Comparison of ENCODE assay signal across 25 cellular contexts in genomic region chr21:45572783-45573451, GRCh38. TPM values are rescaled to one million over a fixed set of nuclear protein-coding genes. Genes with fewer than 3 reads are reported as not detected.
DNase-seq lines count a peak whose midpoint lies in the region; ATAC-seq and TF ChIP-seq lines count a peak whose summit lies in the region.
"Had no signal": no experiment of that assay in that cellular context is flagged by ENCODE, and none has a peak within 500 bp of the region (broad histone marks: within the 10 kb centered on the region; RNA-seq: fewer than 3 reads in every experiment).

No MANE protein-coding gene starts in this region.

- H3K27ac ChIP-seq in WERI-Rb-1 (no peak overlapping the region), cingulate gyrus (ENCODE audit: low read depth, low read length) (peak overlapping the region; percentile 47), muscle layer of colon (ENCODE audit: low read depth, low read length) (no peak overlapping the region), spleen (no peak overlapping the region)
- H3K27ac ChIP-seq: BLaER1 treated with 17β-estradiol and CSF1 and Interleukin-3, amounts not matched to agents 10 nM and 100 nM; cardiac muscle cell; heart right ventricle; right lobe of liver had no signal

- intact Hi-C loops in spleen (cut with DNase I; ENCODE audit: low total_unique reads): no loop called here

- TF ChIP-seq CTCF in WERI-Rb-1 (IDR thresholded peaks at IDR 0.05; ENCODE audit: low read depth, low read length) (no peak), spleen (IDR thresholded peaks at IDR 0.05 in 8 of 11, conservative IDR thresholded peaks at IDR 0.05 in 3 of 11) (no peak)

- ATAC-seq in GM18498 (IDR thresholded peaks at IDR 0.05; ENCODE audit: unreplicated experiment): no peak
- ATAC-seq: activated CD4-positive, alpha-beta T cell treated with anti-CD3 and anti-CD28 coated beads for 36 hours; activated CD8-positive, alpha-beta T cell treated with anti-CD3 and anti-CD28 coated beads, Interleukin-2, amount 10 ng/mL, durations not matched to agents 7 days and 5 days; HCT116; heart right ventricle; Panc1; right lobe of liver had no signal

- no peak overlapping the region for H3K4me3 ChIP-seq in WERI-Rb-1 (ENCODE audit: low read depth, low read length)
- no peak overlapping the region for H3K4me3 ChIP-seq in muscle layer of colon (ENCODE audit: low read depth in 1 of 2, low read length in 2 of 2)
- H3K4me3 ChIP-seq in spleen: no peak overlapping the region
- H3K4me3 ChIP-seq: BLaER1 treated with 17β-estradiol and CSF1 and Interleukin-3, amounts not matched to agents 10 nM and 100 nM; cardiac muscle cell; heart right ventricle; right lobe of liver; upper lobe of left lung had no signal

- no peak for TF ChIP-seq POLR2A in spleen (IDR thresholded peaks at IDR 0.05)

- H3K27me3 ChIP-seq in WERI-Rb-1 (ENCODE audit: insufficient read depth, low read depth, severe bottlenecking): no peaks in the 10 kb centered on the region
- H3K27me3 ChIP-seq in muscle layer of colon (ENCODE audit: control insufficient read depth in 1 of 2, insufficient read depth in 2 of 2, low read length in 2 of 2): no peaks in the 10 kb centered on the region
- peaks cover 0 to 35% (median 0%) of the 10 kb centered on the region in 7 donors for H3K27me3 ChIP-seq in spleen (replicated peaks in 1 of 7)
- H3K27me3 ChIP-seq: BLaER1 treated with 17β-estradiol and CSF1 and Interleukin-3, amounts not matched to agents 10 nM and 100 nM; cardiac muscle cell; right lobe of liver; upper lobe of left lung had no signal

- peak overlapping the region; percentile 27 for H3K9ac ChIP-seq in muscle layer of colon (ENCODE audit: low read length)
- H3K9ac ChIP-seq: BLaER1 treated with 17β-estradiol and CSF1 and Interleukin-3, amounts not matched to agents 10 nM and 100 nM had no signal

- no peaks in the 10 kb centered on the region for H3K9me3 ChIP-seq in WERI-Rb-1 (ENCODE audit: severe bottlenecking)
- H3K9me3 ChIP-seq in muscle layer of colon (ENCODE audit: low read length): no peaks in the 10 kb centered on the region
- no peaks in the 10 kb centered on the region for H3K9me3 ChIP-seq in spleen
- H3K9me3 ChIP-seq: BLaER1 treated with 17β-estradiol and CSF1 and Interleukin-3, amounts not matched to agents 10 nM and 100 nM; heart right ventricle; right lobe of liver; upper lobe of left lung had no signal

- DNase-seq in WERI-Rb-1 (peak; percentile 4), spleen (peak; percentile 44), H4 (ENCODE audit: low spot score) (no peak)
- DNase-seq in activated naive CD4-positive, alpha-beta T cell (lab: John Stamatoyannopoulos, UW): no peak
- DNase-seq: activated CD4-positive, alpha-beta T cell treated with anti-CD3 and anti-CD28 coated beads for 36 hours; activated CD8-positive, alpha-beta T cell treated with anti-CD3 and anti-CD28 coated beads, Interleukin-2, amount 10 ng/mL, durations not matched to agents 7 days and 5 days; activated effector memory CD4-positive, alpha-beta T cell treated with Interleukin-2 at 50 U/mL for 16 hours; activated naive CD8-positive, alpha-beta T cell treated with anti-CD3 and anti-CD28 coated beads for 36 hours; activated T-cell treated with anti-CD3 and anti-CD28 coated beads, Interleukin-2, amount 50 U/mL, for 1 hour; heart right ventricle; Kasumi-1; NCI-H1417 treated with DMSO at 0.1 percent for 48 hours; NCI-H2081 treated with DMSO at 0.1 percent for 48 hours; NCI-H226; SHP77; stimulated activated CD4-positive, alpha-beta T cell treated with anti-CD3 and anti-CD28 coated beads, Interleukin-4, amount 100 ng/mL, for 24 hours; upper lobe of left lung had no signal

- H3K4me1 ChIP-seq in muscle layer of colon (ENCODE audit: insufficient read depth, low read length) (peaks cover 25% of the 10 kb centered on the region), spleen (no peaks in the 10 kb centered on the region)
- H3K4me1 ChIP-seq: heart right ventricle, right lobe of liver, upper lobe of left lung had no signal

- 57 to 81% (median 77%) methylated on average over 11 of the region's 11 CpGs for WGBS in spleen, 5 donors

- H3K36me3 ChIP-seq in WERI-Rb-1 (no peaks in the 10 kb centered on the region), muscle layer of colon (ENCODE audit: insufficient read depth, low read length) (no peaks in the 10 kb centered on the region), spleen (no peaks in the 10 kb centered on the region)
- H3K36me3 ChIP-seq: BLaER1 treated with 17β-estradiol and CSF1 and Interleukin-3, amounts not matched to agents 10 nM and 100 nM; cardiac muscle cell; heart right ventricle; right lobe of liver; upper lobe of left lung had no signal

RNA-seq across cellular contexts. Expression of gene SLC19A1, which starts 30.7 kb away (rescaled TPM):
- 10 to 100 TPM; 21.6 to 52.8 (median 35.0) TPM for total RNA-seq in spleen
- polyA plus RNA-seq in spleen: 10 to 100 TPM in 2 of 3 donors, 1 to 10 TPM in 1; 7.5 to 17.6 (median 13.3) TPM
- 16.3 and 18.2 TPM in 2 replicates for total RNA-seq in H4 (2014; rRNA removed; shearing (Covaris generic))

Comparison
In these comparisons a context has a peak if more than half of its experiments do, and no peak if none do; other contexts are left out.
1. DNase-seq: peak in WERI-Rb-1 (single experiment) and spleen (single experiment); none in H4 (single experiment) and activated naive CD4-positive, alpha-beta T cell (0 of 4).